9 cellular contexts compared by ENCODE assay signal in the genomic region with DNA sequence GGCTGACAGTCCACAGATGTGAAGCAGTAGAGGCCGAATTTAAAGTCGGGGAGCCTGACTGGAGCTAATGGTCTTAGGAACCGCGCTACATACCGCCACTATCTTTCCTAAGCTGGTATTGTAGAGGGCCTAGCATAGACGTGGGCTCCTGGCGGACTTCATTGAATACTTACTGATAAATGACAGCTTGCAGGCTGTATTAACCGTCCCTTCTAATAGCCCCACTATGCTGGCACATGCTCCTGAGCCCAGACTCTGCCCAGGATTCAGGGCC. TPM values are rescaled to one million over a fixed set of nuclear protein-coding genes. Genes with fewer than 3 reads are reported as not detected.
DNase-seq lines count a peak whose midpoint lies in the region; ATAC-seq and TF ChIP-seq lines count a peak whose summit lies in the region.
"Not testable (repeated sequence)": the region's sequence is repeated elsewhere in the genome, so short reads cannot be mapped to it uniquely, and the experiment has no call there.
"Had no signal": no experiment of that assay in that cellular context is flagged by ENCODE, and none has a peak within 500 bp of the region (broad histone marks: within the 10 kb centered on the region; RNA-seq: fewer than 3 reads in every experiment).

No MANE protein-coding gene starts in this region.

- not testable (repeated sequence) for TF ChIP-seq CTCF in GM12864 (IDR thresholded peaks at IDR 0.05; ENCODE audit: low read depth, low read length, missing control alignments); OCI-LY3 (IDR thresholded peaks at IDR 0.05; ENCODE audit: low read depth, low read length); chondrocyte (IDR thresholded peaks at IDR 0.05); glutamatergic neuron (IDR thresholded peaks at IDR 0.05; ENCODE audit: partially characterized antibody, unreplicated experiment)

- not testable (repeated sequence) for DNase-seq in GM12864 (ENCODE audit: low read depth); activated T-cell treated with anti-CD3 and anti-CD28 coated beads, Interleukin-2, amount 50 U/mL, for 24 hours; chondrocyte (ENCODE audit: low spot score); glutamatergic neuron; aorta

- H3K9ac ChIP-seq in OCI-LY3 (ENCODE audit: low read length) (peak overlapping the region; percentile 83), mucosa of stomach (ENCODE audit: low read length) (peak overlapping the region; percentile 95), skeletal muscle satellite cell (ENCODE audit: low read depth, low read length) (peak overlapping the region; percentile 52)

- H3K4me1 ChIP-seq in OCI-LY3 (ENCODE audit: low read length) (peaks cover 60% of the 10 kb centered on the region), mucosa of stomach (ENCODE audit: control insufficient read depth, insufficient read depth, low read length) (peaks cover 16% of the 10 kb centered on the region), skeletal muscle satellite cell (ENCODE audit: control insufficient read depth, insufficient read depth, low read length) (peaks cover 75% of the 10 kb centered on the region)
- not testable (repeated sequence) for H3K4me1 ChIP-seq in aorta (ENCODE audit: control insufficient read depth in 1 of 2, insufficient read depth in 2 of 2, low read length in 2 of 2)

- peak overlapping the region; percentile 81 for H2AFZ ChIP-seq in OCI-LY3 (ENCODE audit: low read depth, low read length)

- not testable (repeated sequence) for H3K27me3 ChIP-seq in OCI-LY3 (ENCODE audit: low read depth, low read length); mucosa of stomach (ENCODE audit: control insufficient read depth, insufficient read depth, low read length); skeletal muscle satellite cell (ENCODE audit: control insufficient read depth, insufficient read depth, low read length); aorta (ENCODE audit: control insufficient read depth in 1 of 2, insufficient read depth in 2 of 2, low read length in 1 of 2)

- intact Hi-C loops in aorta (cut with DNase I): not testable (repeated sequence)

- H3K4me1 Mint-ChIP-seq in activated T-cell treated with anti-CD3 and anti-CD28 coated beads, Interleukin-2, amount 50 U/mL, for 24 hours (ENCODE audit: low read depth): peaks cover 24% of the 10 kb centered on the region
- peaks cover 41% of the 10 kb centered on the region for H3K4me1 Mint-ChIP-seq in chondrocyte (ENCODE audit: low read depth)
- not testable (repeated sequence) for H3K4me1 Mint-ChIP-seq in glutamatergic neuron (ENCODE audit: low read depth, unreplicated experiment)

- H3K4me3 ChIP-seq in GM12864 (ENCODE audit: low read depth, low read length) (peak overlapping the region; percentile 68), OCI-LY3 (ENCODE audit: low read length) (peak overlapping the region; percentile 83), mucosa of stomach (ENCODE audit: low read length) (peak overlapping the region; percentile 82), skeletal muscle satellite cell (ENCODE audit: low read length) (peak overlapping the region; percentile 47), aorta (ENCODE audit: low read length in 2 of 2) (peak overlapping the region in 1 of 2 donors; percentile 50)

- peak overlapping the region; percentile 79 for H3K27ac Mint-ChIP-seq in activated T-cell treated with anti-CD3 and anti-CD28 coated beads, Interleukin-2, amount 50 U/mL, for 24 hours
- H3K27ac Mint-ChIP-seq in chondrocyte (ENCODE audit: unreplicated experiment): peak overlapping the region; percentile 82
- H3K27ac Mint-ChIP-seq in glutamatergic neuron (ENCODE audit: unreplicated experiment): not testable (repeated sequence)

- H3K27ac ChIP-seq in OCI-LY3 (ENCODE audit: low read length) (peak overlapping the region; percentile 82), aorta (ENCODE audit: low read depth in 1 of 2, low read length in 2 of 2) (peak overlapping the region in 1 of 2 donors; percentile 7)

- 32 to 42% methylated on average over 8 of the region's 8 CpGs for WGBS in aorta, 2 donors

- H4K20me1 ChIP-seq in OCI-LY3 (ENCODE audit: insufficient read depth, low read length): not testable (repeated sequence)

- H3K79me2 ChIP-seq in OCI-LY3 (ENCODE audit: low read length): not testable (repeated sequence)

- not testable (repeated sequence) for H3K36me3 Mint-ChIP-seq in activated T-cell treated with anti-CD3 and anti-CD28 coated beads, Interleukin-2, amount 50 U/mL, for 24 hours (ENCODE audit: low read depth); chondrocyte (ENCODE audit: low read depth); glutamatergic neuron (ENCODE audit: unreplicated experiment)

- not testable (repeated sequence) for H3K9me3 Mint-ChIP-seq in activated T-cell treated with anti-CD3 and anti-CD28 coated beads, Interleukin-2, amount 50 U/mL, for 24 hours; chondrocyte (ENCODE audit: low read depth); glutamatergic neuron (ENCODE audit: unreplicated experiment)

- peak overlapping the region; percentile 84 for H3K4me2 ChIP-seq in OCI-LY3 (ENCODE audit: low read length)
- H3K4me2 ChIP-seq in skeletal muscle satellite cell (ENCODE audit: low read length): peak overlapping the region; percentile 76

- peak; percentile 13 for ATAC-seq in aorta (ENCODE audit: low FRiP score)

- H3K9me3 ChIP-seq in OCI-LY3 (ENCODE audit: insufficient read depth, low read length); mucosa of stomach (ENCODE audit: control insufficient read depth, low read length); skeletal muscle satellite cell (replicated peaks; ENCODE audit: low read length); aorta (ENCODE audit: control insufficient read depth, low read length): not testable (repeated sequence)

- H3K4me3 Mint-ChIP-seq in activated T-cell treated with anti-CD3 and anti-CD28 coated beads, Interleukin-2, amount 50 U/mL, for 24 hours: peak overlapping the region; percentile 74
- not testable (repeated sequence) for H3K4me3 Mint-ChIP-seq in chondrocyte (ENCODE audit: unreplicated experiment)
- H3K4me3 Mint-ChIP-seq in glutamatergic neuron (ENCODE audit: unreplicated experiment): peak overlapping the region; percentile 85

- not testable (repeated sequence) for H3K27me3 Mint-ChIP-seq in activated T-cell treated with anti-CD3 and anti-CD28 coated beads, Interleukin-2, amount 50 U/mL, for 24 hours; chondrocyte (ENCODE audit: low read depth); glutamatergic neuron (ENCODE audit: unreplicated experiment)

- not testable (repeated sequence) for H3K36me3 ChIP-seq in OCI-LY3 (replicated peaks; ENCODE audit: low read depth, low read length); mucosa of stomach (ENCODE audit: control insufficient read depth, insufficient read depth, low read length); skeletal muscle satellite cell (ENCODE audit: insufficient read depth, low read length); aorta (ENCODE audit: control insufficient read depth in 1 of 2, insufficient read depth in 2 of 2, low read length in 1 of 2)

RNA-seq across cellular contexts. Expression of a gene that starts 0.5 kb away (rescaled TPM):
- total RNA-seq in chondrocyte (not detected in 3 replicates), glutamatergic neuron (ENCODE audit: unreplicated experiment) (not detected), aorta (1 to 10 TPM; 1.0 to 1.4 TPM)
- total RNA-seq in skeletal muscle satellite cell (2012; rRNA removed): not detected in 2 replicates
- not detected for polyA plus RNA-seq in aorta
- total RNA-seq: LHCN-M2 had no signal
